ENCODE assay signal across 11 cellular contexts in the genomic region with DNA sequence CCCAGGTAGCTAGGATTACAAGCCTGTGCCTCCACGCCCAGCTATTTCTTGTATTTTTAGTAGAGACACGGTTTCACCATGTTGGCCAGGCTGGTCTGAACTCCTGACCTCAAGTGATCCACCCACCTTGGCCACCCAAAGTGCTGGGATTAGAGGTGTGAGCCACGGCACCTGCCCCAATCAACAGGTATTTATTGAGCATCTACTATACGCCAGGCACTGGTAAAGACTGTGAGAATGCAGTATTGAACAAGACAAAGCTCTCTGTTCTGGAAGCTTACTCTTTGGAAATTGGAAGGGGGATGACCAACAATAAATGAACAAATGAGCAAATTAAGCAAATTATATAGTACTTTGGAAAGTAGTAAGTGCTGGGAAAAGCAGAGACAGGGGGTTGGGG. TPM values are rescaled to one million over a fixed set of nuclear protein-coding genes. Genes with fewer than 3 reads are reported as not detected.
DNase-seq lines count a peak whose midpoint lies in the region; ATAC-seq and TF ChIP-seq lines count a peak whose summit lies in the region.
"Had no signal": no experiment of that assay in that cellular context is flagged by ENCODE, and none has a peak within 500 bp of the region (broad histone marks: within the 10 kb centered on the region; RNA-seq: fewer than 3 reads in every experiment).

No MANE protein-coding gene starts in this region.

- H3K36me3 ChIP-seq in Panc1 (ENCODE audit: control insufficient read depth, insufficient read depth, low read length) (no peaks in the 10 kb centered on the region), esophagus (ENCODE audit: control insufficient read depth in 2 of 2, insufficient read depth in 2 of 2, low read length in 1 of 2) (no peaks in the 10 kb centered on the region), psoas muscle (ENCODE audit: insufficient read depth in 1 of 2, low read depth in 1 of 2) (no peaks in the 10 kb centered on the region)

- DNase-seq in CD4-positive, alpha-beta T cell = no peak
- DNase-seq in Panc1 (ENCODE audit: low read depth, low spot score) (no peak), psoas muscle (no peak), D341Med (ENCODE audit: low spot score) (no peak), HEK293T (ENCODE audit: extremely low spot score) (no peak), DMS114 treated with DMSO at 0.1 percent for 48 hours (lab: John Stamatoyannopoulos, UW; ENCODE audit: unreplicated experiment) (no peak)
- DNase-seq: NCI-H510A treated with DMSO at 0.1 percent for 48 hours, Right ventricle myocardium superior, testis had no signal

- intact Hi-C loops in CD4-positive, alpha-beta T cell (cut with DNase I, micrococcal nuclease) = no loop called here
- intact Hi-C loops in Panc1 (cut with micrococcal nuclease; ENCODE audit: unreplicated experiment) = no loop called here
- intact Hi-C loops in psoas muscle (cut with DNase I) = no loop called here

- in situ Hi-C loops in Panc1 (cut with HindIII; ENCODE audit: low pct_unique_long_range_greater_than_20kb, low sequenced_read_pairs) = no loop called here

- TSS peak; percentile 88 for BruUV-seq in Panc1 (replicated peaks; lab: Mats Ljungman, UMichigan)

- H3K4me3 ChIP-seq in Panc1 (ENCODE audit: low read depth in 2 of 2, low read length in 2 of 2) (no peak overlapping the region), esophagus (ENCODE audit: low read depth in 1 of 2, low read length in 2 of 2) (no peak overlapping the region), psoas muscle (no peak overlapping the region)

- no peaks in the 10 kb centered on the region for H3K27me3 ChIP-seq in CD4-positive, alpha-beta T cell (ENCODE audit: control insufficient read depth, insufficient read depth, low read length)
- no peaks in the 10 kb centered on the region for H3K27me3 ChIP-seq in Panc1 (ENCODE audit: control insufficient read depth, insufficient read depth, low read length)
- H3K27me3 ChIP-seq in esophagus (ENCODE audit: control insufficient read depth in 1 of 2, insufficient read depth in 2 of 2, low read length in 2 of 2) = no peaks in the 10 kb centered on the region
- no peaks in the 10 kb centered on the region for H3K27me3 ChIP-seq in psoas muscle (ENCODE audit: insufficient read depth in 3 of 3, low read length in 2 of 3)
- H3K27me3 ChIP-seq: testis had no signal

- peak overlapping the region; percentile 35 for H3K4me3 Mint-ChIP-seq in CD4-positive, alpha-beta T cell

- no peaks in the 10 kb centered on the region for H3K27me3 Mint-ChIP-seq in CD4-positive, alpha-beta T cell

- peak overlapping the region; percentile 62 for H3K27ac Mint-ChIP-seq in CD4-positive, alpha-beta T cell

- H3K4me1 Mint-ChIP-seq in CD4-positive, alpha-beta T cell (ENCODE audit: low read depth) = peaks cover 67% of the 10 kb centered on the region

- H3K27ac ChIP-seq in CD4-positive, alpha-beta T cell (ENCODE audit: low read depth, low read length) = no peak overlapping the region
- no peak overlapping the region for H3K27ac ChIP-seq in Panc1 (ENCODE audit: low read length)
- peak overlapping the region; percentile 90 to 97 for H3K27ac ChIP-seq in esophagus (ENCODE audit: low read depth in 2 of 2, low read length in 1 of 2)
- peak overlapping the region; percentile 85 for H3K27ac ChIP-seq in psoas muscle

- H3K4me1 ChIP-seq in Panc1 (ENCODE audit: control insufficient read depth, insufficient read depth, low read length) (peaks cover 19% of the 10 kb centered on the region), esophagus (ENCODE audit: control insufficient read depth in 2 of 2, insufficient read depth in 2 of 2, low read length in 1 of 2) (peaks cover 0 to 14% of the 10 kb centered on the region in 2 donors), psoas muscle (peaks cover 23% of the 10 kb centered on the region)

- H3K36me3 Mint-ChIP-seq in CD4-positive, alpha-beta T cell (ENCODE audit: low read depth) = peaks cover 3% of the 10 kb centered on the region

- ATAC-seq in CD4-positive, alpha-beta T cell (ENCODE audit: poor library complexity) = no peak
- ATAC-seq in Panc1 (no peak), psoas muscle (no peak), HG02973 (IDR thresholded peaks at IDR 0.05; ENCODE audit: unreplicated experiment) (no peak)

- TF ChIP-seq CTCF in CD4-positive, alpha-beta T cell (IDR thresholded peaks at IDR 0.05) = no peak
- TF ChIP-seq CTCF in Panc1 (IDR thresholded peaks at IDR 0.05) = no peak
- TF ChIP-seq CTCF in psoas muscle (IDR thresholded peaks at IDR 0.05) = no peak

- CTCF ChIA-PET in CD4-positive, alpha-beta T cell (lab: Charles Lee) = interaction anchor here (0.6 to 6.4 kb wide), 5 partner anchors 19 to 40 kb away, joined by 3 to 40 read pairs (median 5); no protein-coding TSS in a partner anchor
- CTCF ChIA-PET in Panc1 (lab: Charles Lee) = no interaction called here
- CTCF ChIA-PET in HEK293T (lab: Yijun Ruan, JAX) = interaction anchor here (0.6 kb wide), 1 partner anchor 1790 kb away, joined by 5 read pairs; no protein-coding TSS in a partner anchor

- POLR2A ChIA-PET in CD4-positive, alpha-beta T cell (lab: Charles Lee) = interaction anchor here (0.9 to 1.3 kb wide), 2 partner anchors 24 to 34 kb away, joined by 3 to 4 read pairs; no protein-coding TSS in a partner anchor
- POLR2A ChIA-PET in Panc1 (lab: Charles Lee) = no interaction called here
- POLR2A ChIA-PET in HEK293T (lab: Yijun Ruan, JAX) = interaction anchor here (1.1 kb wide), 1 partner anchor 34 kb away, joined by 3 read pairs; no protein-coding TSS in a partner anchor

- WGBS in esophagus, 2 donors = 62 to 76% methylated on average over 4 of the region's 4 CpGs
- WGBS in psoas muscle, 3 donors = 76 to 92% (median 88%) methylated on average over 4 of the region's 4 CpGs

- no peaks in the 10 kb centered on the region for H3K9me3 Mint-ChIP-seq in CD4-positive, alpha-beta T cell

- no peaks in the 10 kb centered on the region for H3K9me3 ChIP-seq in CD4-positive, alpha-beta T cell (ENCODE audit: control insufficient read depth, low read length)
- H3K9me3 ChIP-seq in Panc1 (ENCODE audit: control insufficient read depth, insufficient read depth, low read depth, low read length) = no peaks in the 10 kb centered on the region
- no peaks in the 10 kb centered on the region for H3K9me3 ChIP-seq in esophagus (ENCODE audit: control insufficient read depth in 2 of 2, insufficient read depth in 1 of 2, low read depth in 1 of 2, low read length in 1 of 2)
- no peaks in the 10 kb centered on the region for H3K9me3 ChIP-seq in psoas muscle
- H3K9me3 ChIP-seq: testis had no signal

TF ChIP-seq in HEK293T, 16 proteins besides CTCF, POLR2A, EP300 and RAD21:
- no peak for TF ChIP-seq L3MBTL2 (conservative IDR thresholded peaks at IDR 0.05)
- no peak for TF ChIP-seq ARNT (IDR thresholded peaks at IDR 0.05)
- TF ChIP-seq HDGF (IDR thresholded peaks at IDR 0.05; ENCODE audit: borderline replicate concordance) = no peak

RNA-seq across cellular contexts. Expression of gene ERCC1, which starts 21.4 kb away (rescaled TPM):
- 10 to 100 TPM; 32.5 to 32.6 TPM for total RNA-seq in CD4-positive, alpha-beta T cell
- total RNA-seq in Panc1 (2021; ENCODE audit: unreplicated experiment) (80.3 TPM), psoas muscle (100 to 1,000 TPM in 1 of 4 donors, 10 to 100 TPM in 3; 59.5 to 145 (median 74.2) TPM)
- polyA plus RNA-seq in Panc1 (2012; ENCODE audit: insufficient read length) = 101 TPM
- polyA plus RNA-seq in esophagus (10 to 100 TPM; 33.3 to 33.4 TPM), psoas muscle (1,000 to 10,000 TPM in 1 of 3 donors, 10 to 100 TPM in 2; 84.6 to 2,153 (median 96.4) TPM)

RNA-seq across cellular contexts. Expression of gene FOSB, which starts 22.7 kb away (rescaled TPM):
- total RNA-seq in CD4-positive, alpha-beta T cell = 100 to 1,000 TPM; 422 to 424 TPM
- total RNA-seq in Panc1 (2021; ENCODE audit: unreplicated experiment) (13.4 TPM), psoas muscle (1 to 10 TPM in 3 of 4 donors, under 1 TPM in 1; 0.32 to 9.4 (median 1.7) TPM)
- 6.1 TPM for polyA plus RNA-seq in Panc1 (2012; ENCODE audit: insufficient read length)
- polyA plus RNA-seq in esophagus (10 to 100 TPM in 1 of 2 donors, 1 to 10 TPM in 1; 1.1 to 13.8 TPM), psoas muscle (1 to 10 TPM in 1 of 3 donors, under 1 TPM in 2; 0.41 to 5.4 (median 0.65) TPM)

RNA-seq across cellular contexts. Expression of gene POLR1G, which starts 38.7 kb away (rescaled TPM):
- under 1 TPM; 0.16 to 0.28 TPM for total RNA-seq in CD4-positive, alpha-beta T cell
- 27.8 TPM for total RNA-seq in Panc1 (2021; ENCODE audit: unreplicated experiment)
- 20.6 TPM for polyA plus RNA-seq in Panc1 (2012; ENCODE audit: insufficient read length)
- 1 to 10 TPM; 6.3 to 6.8 TPM for polyA plus RNA-seq in esophagus
- total RNA-seq in psoas muscle = 1 to 10 TPM; 6.0 to 9.6 (median 7.1) TPM
- 10 to 100 TPM in 2 of 3 donors, 1 to 10 TPM in 1; 8.8 to 12.5 (median 11.3) TPM for polyA plus RNA-seq in psoas muscle

RNA-seq across cellular contexts. Expression of gene PPP1R13L, which starts 40.3 kb away (rescaled TPM):
- 1 to 10 TPM; 1.5 to 3.7 TPM for total RNA-seq in CD4-positive, alpha-beta T cell
- total RNA-seq in Panc1 (2021; ENCODE audit: unreplicated experiment) = 39.1 TPM
- 62.4 TPM for polyA plus RNA-seq in Panc1 (2012; ENCODE audit: insufficient read length)
- 100 to 1,000 TPM; 163 to 233 TPM for polyA plus RNA-seq in esophagus
- total RNA-seq in psoas muscle = 1 to 10 TPM; 4.1 to 6.9 (median 5.8) TPM
- polyA plus RNA-seq in psoas muscle = 10 to 100 TPM in 1 of 3 donors, 1 to 10 TPM in 2; 1.8 to 21.4 (median 1.9) TPM

RNA-seq across cellular contexts. Expression of gene RTN2, which starts 51.7 kb away (rescaled TPM):
- total RNA-seq in CD4-positive, alpha-beta T cell = under 1 TPM; 0.60 to 0.70 TPM
- total RNA-seq in Panc1 (2021; ENCODE audit: unreplicated experiment) (15.6 TPM), psoas muscle (100 to 1,000 TPM; 214 to 272 (median 242) TPM)
- polyA plus RNA-seq in Panc1 (2012; ENCODE audit: insufficient read length) = 31.9 TPM
- polyA plus RNA-seq in esophagus (1 to 10 TPM; 2.4 to 5.1 TPM), psoas muscle (100 to 1,000 TPM in 1 of 3 donors, 10 to 100 TPM in 2; 46.6 to 199 (median 85.8) TPM)

Comparison
In these comparisons a context has a peak if more than half of its experiments do, and no peak if none do; other contexts are left out.
1. H3K27ac ChIP-seq: peak in esophagus (2 of 2) and psoas muscle (single experiment); none in CD4-positive, alpha-beta T cell (single experiment) and Panc1 (single experiment).
2. RNA of gene FOSB, which starts 22.7 kb away (total RNA-seq): 422 to 424 TPM in CD4-positive, alpha-beta T cell; 13.4 TPM in Panc1 (single experiment) and 0.32 to 9.4 TPM in psoas muscle; every median in the first group is over 10 times any median in the second.
3. RNA of gene POLR1G, which starts 38.7 kb away (total RNA-seq): 27.8 TPM in Panc1 (single experiment) and 6.0 to 9.6 TPM in psoas muscle; 0.16 to 0.28 TPM in CD4-positive, alpha-beta T cell; every median in the first group is over 4 times any median in the second.